In genomic region chr4:43133566-43133965, GRCh38 we compare ENCODE assay signal across 31 cellular contexts.
"Had no signal": no experiment of that assay in that cellular context is flagged by ENCODE, and none has a peak within 500 bp of the region (broad histone marks: within the 10 kb centered on the region; RNA-seq: fewer than 3 reads in every experiment).

No MANE protein-coding gene starts in this region.

- H3K36me3 ChIP-seq: adrenal gland, cardiac muscle cell, heart left ventricle, pancreas, prostate gland, transverse colon had no signal

- H3K27ac ChIP-seq: adrenal gland, body of pancreas, cardiac muscle cell, heart left ventricle, pancreas, prostate gland, skin epidermis, testis, transverse colon had no signal

- DNase-seq: activated CD4-positive, alpha-beta memory T cell treated with anti-CD3 and anti-CD28 coated beads for 36 hours; activated CD4-positive, alpha-beta T cell treated with anti-CD3 and anti-CD28 coated beads, Interleukin-2, amount 10 ng/mL, durations not matched to agents 24 days and 14 days; activated CD4-positive, CD25-positive, alpha-beta regulatory T cell treated with anti-CD3 and anti-CD28 coated beads, Interleukin-2, amount 50 U/mL, for 72 hours; activated CD8-positive, alpha-beta memory T cell treated with anti-CD3 and anti-CD28 coated beads, Interleukin-2, amount 50 U/mL, for 4 hours; activated effector memory CD4-positive, alpha-beta T cell treated with anti-CD3 and anti-CD28 coated beads, Interleukin-2, amount 50 U/mL, for 16 hours; activated naive CD4-positive, alpha-beta T cell treated with anti-CD3 and anti-CD28 coated beads for 36 hours; activated naive CD8-positive, alpha-beta T cell treated with anti-CD3 and anti-CD28 coated beads for 36 hours; activated T-cell treated with anti-CD3 and anti-CD28 coated beads, Interleukin-2, amount 50 U/mL, for 1 hour; adrenal gland; aorta; body of pancreas; cortex of kidney; effector memory CD8-positive, alpha-beta T cell; foreskin fibroblast; heart left ventricle; hypothalamus; immature natural killer cell; kidney; mesenchymal stem cell; naive thymus-derived CD8-positive, alpha-beta T cell; nucleus accumbens; pancreas; retina; stimulated activated CD4-positive, alpha-beta T cell treated with anti-CD3 and anti-CD28 coated beads, Interleukin-12 subunit alpha, Interleukin-12 subunit beta, amount 100 ng/mL, for 4 hours; stimulated activated CD4-positive, alpha-beta T cell treated with anti-CD3 and anti-CD28 coated beads, Interleukin-4, amount 100 ng/mL, for 1 hour; stimulated activated naive CD8-positive, alpha-beta T cell treated with anti-CD3 and anti-CD28 coated beads, Interleukin-15, Interleukin-2, amounts not matched to agents 100 U/mL and 50 U/mL, for 24 hours; testis; transverse colon had no signal

- H3K4me1 ChIP-seq: adrenal gland, body of pancreas, heart left ventricle, pancreas, prostate gland, testis had no signal

- H3K4me3 ChIP-seq: adrenal gland, body of pancreas, cardiac muscle cell, heart left ventricle, pancreas, prostate gland, skin epidermis, testis, transverse colon had no signal

- H3K9me3 ChIP-seq: adrenal gland, pancreas, prostate gland, testis had no signal

- H3K27me3 ChIP-seq: adrenal gland, body of pancreas, cardiac muscle cell, heart left ventricle, pancreas, testis, transverse colon had no signal
